1 cellular context compared by ENCODE assay signal in genomic region chr18:805008-805754, GRCh38.
TF ChIP-seq lines count a peak whose summit lies in the region.

No MANE protein-coding gene starts in this region.

TF ChIP-seq in A549, 52 proteins besides CTCF, POLR2A, EP300 and RAD21 (continued from another document):
- TF ChIP-seq RNF2 (IDR thresholded peaks at IDR 0.05; ENCODE audit: borderline replicate concordance, low read depth) = no peak
- no peak for TF ChIP-seq CBX2 (IDR thresholded peaks at IDR 0.05; ENCODE audit: borderline replicate concordance, low read depth)
- TF ChIP-seq ZFP36 (IDR thresholded peaks at IDR 0.05; ENCODE audit: borderline replicate concordance, partially characterized antibody) = no peak
- TF ChIP-seq ESRRA (IDR thresholded peaks at IDR 0.05; ENCODE audit: borderline replicate concordance, low read length) = no peak
